Comparison of ENCODE assay signal across 17 cellular contexts in the genomic region with DNA sequence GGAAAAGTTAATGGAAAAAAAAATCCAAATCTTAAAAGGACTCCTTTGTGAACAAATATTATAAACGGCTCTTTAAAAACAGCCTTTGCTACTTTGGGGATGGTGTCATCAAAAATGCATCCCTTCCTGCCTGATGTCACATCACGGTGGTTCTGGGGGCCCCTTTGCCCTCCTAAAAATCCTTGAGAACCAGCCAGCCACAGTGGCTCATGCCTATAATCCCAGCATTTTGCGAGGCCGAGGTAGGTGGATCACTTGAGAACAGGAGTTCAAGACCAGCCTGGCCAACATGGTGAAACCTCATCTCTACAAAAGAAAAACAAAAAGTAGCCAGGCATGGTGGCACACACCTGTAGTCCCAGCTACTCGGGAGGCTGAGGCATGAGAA. TPM values are rescaled to one million over a fixed set of nuclear protein-coding genes. Genes with fewer than 3 reads are reported as not detected.
DNase-seq lines count a peak whose midpoint lies in the region; ATAC-seq, FAIRE-seq and TF ChIP-seq lines count a peak whose summit lies in the region.
"Had no signal": no experiment of that assay in that cellular context is flagged by ENCODE, and none has a peak within 500 bp of the region (broad histone marks: within the 10 kb centered on the region; RNA-seq: fewer than 3 reads in every experiment).

No MANE protein-coding gene starts in this region.

- H3K27me3 Mint-ChIP-seq in CD8-positive, alpha-beta memory T cell = no peaks in the 10 kb centered on the region
- no peaks in the 10 kb centered on the region for H3K27me3 Mint-ChIP-seq in osteocyte (ENCODE audit: unreplicated experiment)

- RAD21 ChIA-PET in GM12878 (lab: Charles Lee; ENCODE audit: unreplicated experiment) = interaction anchor here (1.0 to 17.1 kb wide), 7 partner anchors 10 to 114 kb away, joined by 3 to 418 read pairs (median 3); a partner anchor contains a TSS

- BruUV-seq in GM12878 (replicated peaks; lab: Mats Ljungman, UMichigan) = no TSS peak

- in situ Hi-C loops in GM12878 (cut with MboI) = no loop called here

- H3K4me3 Mint-ChIP-seq in CD8-positive, alpha-beta memory T cell = peak overlapping the region in 6 of 7 donors; percentile 0 to 69 (median 49)
- no peak overlapping the region for H3K4me3 Mint-ChIP-seq in osteocyte (ENCODE audit: unreplicated experiment)

- POLR2A ChIA-PET in CD8-positive, alpha-beta memory T cell (lab: Charles Lee) = interaction anchor here (0.7 to 0.9 kb wide), 2 partner anchors 40 to 61 kb away, joined by 3 to 4 read pairs; no protein-coding TSS in a partner anchor
- POLR2A ChIA-PET in GM12878 (lab: Charles Lee) (interaction anchor here (0.6 to 14.1 kb wide), 8 partner anchors 9 to 558 kb away, joined by 3 to 270 read pairs (median 4); no protein-coding TSS in a partner anchor), RWPE1 (lab: Yijun Ruan, JAX; ENCODE audit: low non-redundant PET) (no interaction called here)

- TF ChIP-seq CTCF in GM12878 (IDR thresholded peaks at IDR 0.05 in 2 of 3, conservative IDR thresholded peaks at IDR 0.05 in 1 of 3; ENCODE audit: control insufficient read depth in 2 of 3, extremely low read depth in 1 of 3, insufficient read depth in 1 of 3, low read depth in 3 of 3, low read length in 3 of 3) = no peak
- TF ChIP-seq CTCF in osteocyte (IDR thresholded peaks at IDR 0.05) = no peak
- no peak for TF ChIP-seq CTCF in RWPE1 (conservative IDR thresholded peaks at IDR 0.05; ENCODE audit: low read depth)

- H3K9me3 ChIP-seq in CD8-positive, alpha-beta memory T cell (ENCODE audit: low read length) = no peaks in the 10 kb centered on the region
- H3K9me3 ChIP-seq in SK-N-MC (ENCODE audit: low read depth, low read length) (no peaks in the 10 kb centered on the region), GM12878 (replicated peaks; ENCODE audit: control insufficient read depth, insufficient read depth, low read length) (no peaks in the 10 kb centered on the region)
- H3K9me3 ChIP-seq: thoracic aorta had no signal

- H3K36me3 ChIP-seq in CD8-positive, alpha-beta memory T cell (ENCODE audit: insufficient read depth, low read length) = peaks cover 2% of the 10 kb centered on the region
- H3K36me3 ChIP-seq in SK-N-MC (ENCODE audit: insufficient read depth, low read length) = peaks cover under 1% of the 10 kb centered on the region; the same call in 1 of the 2 replicates
- H3K36me3 ChIP-seq in GM12878 (ENCODE audit: control insufficient read depth in 2 of 2, insufficient read depth in 2 of 2, low read length in 1 of 2) = peaks cover 6 to 32% of the 10 kb centered on the region in 2 experiments
- H3K36me3 ChIP-seq: thoracic aorta had no signal

- no peaks in the 10 kb centered on the region for H3K27me3 ChIP-seq in CD8-positive, alpha-beta memory T cell (ENCODE audit: insufficient read depth, low read length, poor library complexity, severe bottlenecking)
- H3K27me3 ChIP-seq in GM12878 (replicated peaks in 1 of 2; ENCODE audit: control insufficient read depth in 2 of 2, insufficient read depth in 2 of 2, low read length in 1 of 2) = no peaks in the 10 kb centered on the region
- H3K27me3 ChIP-seq: foreskin keratinocyte had no signal

- H3K9ac ChIP-seq in SK-N-MC (ENCODE audit: insufficient read length) = no peak overlapping the region
- H3K9ac ChIP-seq in GM12878 (ENCODE audit: control insufficient read depth, insufficient read depth, low read length) = peak overlapping the region; percentile 18; the same call in 1 of the 2 replicates

- TF ChIP-seq POLR2A in GM12878 (IDR thresholded peaks at IDR 0.05; ENCODE audit: low read depth, low read length) = no peak

- DNase-seq in CD8-positive, alpha-beta memory T cell = no peak
- DNase-seq in SK-N-MC (ENCODE audit: low read depth, low spot score) (no peak), GM12878 (ENCODE audit: low read depth, low spot score) (no peak), osteocyte (ENCODE audit: extremely low spot score, unreplicated experiment) (no peak), A172 (ENCODE audit: low spot score) (no peak), SW480 (ENCODE audit: low spot score) (no peak), RWPE1 (ENCODE audit: low spot score) (no peak), middle frontal gyrus (ENCODE audit: extremely low spot score, low spot score) (no peak)
- DNase-seq: foreskin keratinocyte, H7, islet precursor cell, NCI-H1436 treated with DMSO at 0.1 percent for 48 hours, NCI-H524, right cardiac atrium, RPMI8226 had no signal

- SMC1A ChIA-PET in GM12878 (lab: Charles Lee; ENCODE audit: uncharacterized antibody, unreplicated experiment) = interaction anchor here (0.7 to 23.6 kb wide), 6 partner anchors 11 to 129 kb away, joined by 3 to 763 read pairs (median 8); no protein-coding TSS in a partner anchor

- FAIRE-seq in GM12878 (lab: Jason Lieb, UNC) = no peak
- FAIRE-seq: HepG2 had no signal

- TF ChIP-seq RAD21 in GM12878 (IDR thresholded peaks at IDR 0.05; ENCODE audit: insufficient read depth, low read depth, low read length) = no peak

- H3K4me3 ChIP-seq in CD8-positive, alpha-beta memory T cell (ENCODE audit: low read length) = no peak overlapping the region
- H3K4me3 ChIP-seq in SK-N-MC (no peak overlapping the region), GM12878 (no peak overlapping the region)
- H3K4me3 ChIP-seq: thoracic aorta had no signal

- H3K4me1 ChIP-seq in CD8-positive, alpha-beta memory T cell (ENCODE audit: insufficient read depth, low read length) = peaks cover 76% of the 10 kb centered on the region
- H3K4me1 ChIP-seq in GM12878 (ENCODE audit: control insufficient read depth, insufficient read depth, low read length) = peaks cover 63% of the 10 kb centered on the region

- H3K9me3 Mint-ChIP-seq in CD8-positive, alpha-beta memory T cell = no peaks in the 10 kb centered on the region
- H3K9me3 Mint-ChIP-seq in osteocyte (ENCODE audit: unreplicated experiment) = no peaks in the 10 kb centered on the region

- peaks cover 1 to 51% (median 12%) of the 10 kb centered on the region in 3 donors for H3K36me3 Mint-ChIP-seq in CD8-positive, alpha-beta memory T cell
- H3K36me3 Mint-ChIP-seq in osteocyte (ENCODE audit: unreplicated experiment) = no peaks in the 10 kb centered on the region

- H3K27ac Mint-ChIP-seq in CD8-positive, alpha-beta memory T cell = peak overlapping the region; percentile 71 to 98 (median 90)
- peak overlapping the region; percentile 50 for H3K27ac Mint-ChIP-seq in osteocyte (ENCODE audit: unreplicated experiment)

- H3K27ac ChIP-seq in CD8-positive, alpha-beta memory T cell (ENCODE audit: low read depth, low read length) = no peak overlapping the region
- H3K27ac ChIP-seq in SK-N-MC (peak overlapping the region; percentile 52; the same call in 1 of the 2 replicates), GM12878 (ENCODE audit: control insufficient read depth, insufficient read depth) (peak overlapping the region; percentile 54), RWPE1 (no peak overlapping the region)
- H3K27ac ChIP-seq: foreskin keratinocyte, thoracic aorta had no signal

- no peak for TF ChIP-seq EP300 in GM12878 (IDR thresholded peaks at IDR 0.05; ENCODE audit: borderline replicate concordance in 1 of 2, control insufficient read depth in 1 of 2, low read depth in 2 of 2, low read length in 2 of 2)

- WGBS in GM12878 (ENCODE audit: insufficient coverage, insufficient replicate concordance, low lambda C conversion rate, missing lambda C conversion rate) = 14% methylated on average over 5 of the region's 5 CpGs

- CTCF ChIA-PET in CD8-positive, alpha-beta memory T cell (lab: Charles Lee) = interaction anchor here (0.9 to 1.4 kb wide), 4 partner anchors 9 to 44 kb away, joined by 3 to 4 read pairs (median 4); a partner anchor contains a TSS
- CTCF ChIA-PET in GM12878 (lab: Yijun Ruan, JAX) = interaction anchor here (1.2 to 1.5 kb wide), 3 partner anchors 30 to 111 kb away, joined by 3 to 4 read pairs (median 3); no protein-coding TSS in a partner anchor
- CTCF ChIA-PET in RWPE1 (lab: Yijun Ruan, JAX) = no interaction called here

- no peak overlapping the region for H2AFZ ChIP-seq in GM12878 (ENCODE audit: control insufficient read depth, low read depth, low read length)

- no peak for ATAC-seq in GM12878
- ATAC-seq: foreskin keratinocyte, HepG2, right cardiac atrium had no signal

- intact Hi-C loops in GM12878 (cut with micrococcal nuclease; ENCODE audit: unreplicated experiment) = no loop called here

- H3K79me2 ChIP-seq in GM12878 (ENCODE audit: control insufficient read depth, insufficient read depth, low read length) = peaks cover 100% of the 10 kb centered on the region

- H3K4me2 ChIP-seq in GM12878 (ENCODE audit: control insufficient read depth, insufficient read depth) = peak overlapping the region; percentile 57; the same call in 1 of the 2 replicates

- H3K4me1 Mint-ChIP-seq in CD8-positive, alpha-beta memory T cell = peaks cover 72 to 88% (median 81%) of the 10 kb centered on the region in 3 donors
- H3K4me1 Mint-ChIP-seq in osteocyte (ENCODE audit: unreplicated experiment) = peaks cover 48% of the 10 kb centered on the region

- peaks cover 6% of the 10 kb centered on the region for H4K20me1 ChIP-seq in GM12878 (ENCODE audit: control insufficient read depth, insufficient read depth)

RNA-seq across cellular contexts. Expression of a gene that starts 43.9 kb away (rescaled TPM):
- total RNA-seq in CD8-positive, alpha-beta memory T cell = 100 to 1,000 TPM; 226 to 230 TPM
- 176 TPM for polyA plus RNA-seq in CD8-positive, alpha-beta memory T cell
- 1,139 and 1,239 TPM in 2 replicates for total RNA-seq in GM12878 (2013; cell fraction: nucleolus; rRNA removed)
- total RNA-seq in GM12878 (2014; rRNA removed) = 167 and 204 TPM in 2 replicates
- 277 and 283 TPM in 2 replicates for total RNA-seq in GM12878 (2014; rRNA removed; fragmentation: Illumina TruSeq; extraction: Trizol)
- total RNA-seq in GM12878 (2021) = 353 and 356 TPM in 2 replicates
- polyA plus RNA-seq in GM12878 (2011; ENCODE audit: low read depth) = 193 TPM
- polyA plus RNA-seq in GM12878 (2011; rRNA removed) = 188 and 268 TPM in 2 replicates
- 82.5 and 118 TPM in 2 replicates for polyA plus RNA-seq in GM12878 (2011; cell fraction: cytosol; rRNA removed)
- 111 and 142 TPM in 2 replicates for polyA plus RNA-seq in GM12878 (2011; cell fraction: nucleus; rRNA removed)
- polyA plus RNA-seq in GM12878 (2012) = 288 and 297 TPM in 2 replicates
- polyA plus RNA-seq in GM12878 (2014; fragmentation: Illumina TruSeq; extraction: Trizol) = 258 and 290 TPM in 2 replicates
- 10 to 100 TPM; 64.5 to 80.5 TPM for polyA plus RNA-seq in GM12878 (2014; fragmentation: Nextera tagmentation; extraction: Ambion mirVana)
- polyA plus RNA-seq in GM12878 (2014; rRNA removed) = 180 and 208 TPM in 2 replicates
- polyA plus RNA-seq in GM12878 (2016; fragmentation: Nextera tagmentation; extraction: Ambion mirVana) = 100 to 1,000 TPM; 165 to 170 TPM
- polyA minus RNA-seq in GM12878 (2011; rRNA and poly(A)+ RNA removed) = 163 and 327 TPM in 2 replicates
- 124 and 136 TPM in 2 replicates for polyA minus RNA-seq in GM12878 (2011; cell fraction: cytosol; rRNA and poly(A)+ RNA removed)
- polyA minus RNA-seq in GM12878 (2011; cell fraction: nucleus; rRNA and poly(A)+ RNA removed) = 73.0 and 135 TPM in 2 replicates
- total RNA-seq in osteocyte = 62.2 and 63.0 TPM in 2 replicates
- 22.7 and 28.4 TPM in 2 replicates for total RNA-seq in A172 (2014; rRNA removed; shearing (Covaris generic))

RNA-seq across cellular contexts. Expression of a gene that starts 54.6 kb away (rescaled TPM):
- total RNA-seq in CD8-positive, alpha-beta memory T cell = 10 to 100 TPM; 21.3 to 21.4 TPM
- 4.2 TPM for polyA plus RNA-seq in CD8-positive, alpha-beta memory T cell
- 50.0 and 61.3 TPM in 2 replicates for total RNA-seq in GM12878 (2013; cell fraction: nucleolus; rRNA removed)
- total RNA-seq in GM12878 (2014; rRNA removed) (10.1 and 10.3 TPM in 2 replicates), GM12878 (2014; rRNA removed; fragmentation: Illumina TruSeq; extraction: Trizol) (9.9 and 10.0 TPM in 2 replicates), GM12878 (2021) (14.9 and 16.6 TPM in 2 replicates), osteocyte (57.0 and 60.7 TPM in 2 replicates)
- polyA plus RNA-seq in GM12878 (2011; ENCODE audit: low read depth) = 10.6 TPM
- polyA plus RNA-seq in GM12878 (2011; rRNA removed) (21.4 and 23.2 TPM in 2 replicates), GM12878 (2014; fragmentation: Illumina TruSeq; extraction: Trizol) (13.2 and 14.0 TPM in 2 replicates), GM12878 (2014; fragmentation: Nextera tagmentation; extraction: Ambion mirVana) (1 to 10 TPM; 2.7 to 2.9 TPM), GM12878 (2014; rRNA removed) (10.0 and 11.2 TPM in 2 replicates), GM12878 (2016; fragmentation: Nextera tagmentation; extraction: Ambion mirVana) (10 to 100 TPM in 1 of 2 experiments, 1 to 10 TPM in 1; 6.3 to 10.9 TPM)
- polyA plus RNA-seq in GM12878 (2011; cell fraction: cytosol; rRNA removed) = 11.0 and 12.5 TPM in 2 replicates
- polyA plus RNA-seq in GM12878 (2011; cell fraction: nucleus; rRNA removed) = 19.9 and 23.2 TPM in 2 replicates
- polyA plus RNA-seq in GM12878 (2012) = 14.5 and 22.9 TPM in 2 replicates
- polyA minus RNA-seq in GM12878 (2011; rRNA and poly(A)+ RNA removed) = 22.1 and 23.7 TPM in 2 replicates
- 7.4 and 18.3 TPM in 2 replicates for polyA minus RNA-seq in GM12878 (2011; cell fraction: cytosol; rRNA and poly(A)+ RNA removed)
- 10.5 and 20.3 TPM in 2 replicates for polyA minus RNA-seq in GM12878 (2011; cell fraction: nucleus; rRNA and poly(A)+ RNA removed)
- 0.17 and 0.22 TPM in 2 replicates for total RNA-seq in A172 (2014; rRNA removed; shearing (Covaris generic))

Comparison
In these comparisons a context has a peak if more than half of its experiments do, and no peak if none do; other contexts are left out.
1. H3K27ac ChIP-seq: peak in SK-N-MC (single experiment) and GM12878 (single experiment); none in CD8-positive, alpha-beta memory T cell (single experiment) and RWPE1 (single experiment).